ENCODE assay signal across 28 cellular contexts in the genomic region with DNA sequence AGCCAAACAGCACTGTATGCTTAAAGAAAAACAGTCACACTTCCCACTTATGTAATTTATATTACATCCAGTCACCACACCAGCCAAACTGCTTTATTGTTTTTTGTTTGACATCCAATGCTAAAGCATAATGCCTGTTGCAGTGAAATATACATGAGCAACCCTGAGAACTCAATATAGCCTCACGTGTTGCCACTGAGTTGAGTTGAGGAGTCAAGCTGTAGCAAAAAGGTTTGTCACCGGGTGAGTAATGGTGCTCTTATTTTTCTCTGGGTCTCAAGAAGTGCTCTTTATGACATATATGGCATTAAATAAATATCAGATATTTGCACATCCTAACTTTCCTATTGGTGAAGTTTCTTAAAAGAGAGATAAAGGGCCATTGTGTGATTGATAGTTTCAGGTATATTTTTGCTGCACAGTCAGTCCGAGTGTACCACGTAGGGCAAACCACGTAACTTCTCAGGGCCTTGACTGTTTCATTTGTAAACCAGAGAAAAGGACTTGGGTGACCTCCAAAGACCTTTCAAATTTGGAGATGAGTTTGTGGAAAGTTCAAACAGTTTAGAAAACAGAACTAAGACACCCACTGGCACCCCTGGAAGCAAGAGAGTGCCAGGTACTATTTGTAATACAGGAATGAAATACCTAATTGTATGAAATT.
DNase-seq lines count a peak whose midpoint lies in the region; ATAC-seq, FAIRE-seq and TF ChIP-seq lines count a peak whose summit lies in the region.
"Had no signal": no experiment of that assay in that cellular context is flagged by ENCODE, and none has a peak within 500 bp of the region (broad histone marks: within the 10 kb centered on the region; RNA-seq: fewer than 3 reads in every experiment).

No MANE protein-coding gene starts in this region.

- DNase-seq in breast epithelium (ENCODE audit: low spot score in 2 of 2), result peak in 1 of 2 donors; percentile 29
- DNase-seq in mammary epithelial cell, result no peak
- peak; percentile 8 for DNase-seq in bronchial epithelial cell (ENCODE audit: low read depth)
- DNase-seq in RPMI8226, result no peak
- no peak for DNase-seq in right cardiac atrium
- DNase-seq: BE2C; Caco-2; CD4-positive, CD25-positive, alpha-beta regulatory T cell; DMS153; GM23248; Kasumi-1; MG63; NCI-H1092; NCI-H1436 treated with DMSO at 0.1 percent for 48 hours; NCI-H2029 treated with DMSO at 0.1 percent for 48 hours; NCI-H2171 treated with DMSO at 0.1 percent for 48 hours; NCI-H446; NCI-H69; NK-92 treated with Interleukin-12 subunit alpha and Interleukin-12 subunit beta, amount 100 ng/mL, for 24 hours; Peyer's patch; Right ventricle myocardium superior; T-helper 1 cell had no signal

- CTCF ChIA-PET in mammary epithelial cell (lab: Charles Lee; ENCODE audit: low non-redundant PET), result no interaction called here

- peak overlapping the region; percentile 30 to 60 for H3K27ac ChIP-seq in breast epithelium
- no peak overlapping the region for H3K27ac ChIP-seq in mammary epithelial cell (ENCODE audit: insufficient read depth, low read depth, low read length)
- peak overlapping the region; percentile 2; the same call in 1 of the 2 replicates for H3K27ac ChIP-seq in KMS-11
- no peak overlapping the region for H3K27ac ChIP-seq in right cardiac atrium (ENCODE audit: low read length)
- H3K27ac ChIP-seq: GM23248, HL-60, Peyer's patch, SK-N-MC had no signal

- no peak for TF ChIP-seq POLR2A in breast epithelium (IDR thresholded peaks at IDR 0.05)

- H3K36me3 ChIP-seq in breast epithelium, result no peaks in the 10 kb centered on the region
- no peaks in the 10 kb centered on the region for H3K36me3 ChIP-seq in mammary epithelial cell (ENCODE audit: insufficient read depth, low read length)
- H3K36me3 ChIP-seq in KMS-11 (ENCODE audit: insufficient read depth), result no peaks in the 10 kb centered on the region
- H3K36me3 ChIP-seq in bronchial epithelial cell (ENCODE audit: control insufficient read depth, insufficient read depth, low read length), result no peaks in the 10 kb centered on the region
- H3K36me3 ChIP-seq: BE2C, MG63, Peyer's patch had no signal

- H3K27me3 ChIP-seq in breast epithelium, result no peaks in the 10 kb centered on the region
- peaks cover 1% of the 10 kb centered on the region for H3K27me3 ChIP-seq in mammary epithelial cell (ENCODE audit: insufficient read depth, low read length)
- H3K27me3 ChIP-seq in KMS-11 (ENCODE audit: insufficient read depth, low read depth), result no peaks in the 10 kb centered on the region
- H3K27me3 ChIP-seq in bronchial epithelial cell (ENCODE audit: control insufficient read depth, insufficient read depth, low read length), result no peaks in the 10 kb centered on the region
- no peaks in the 10 kb centered on the region for H3K27me3 ChIP-seq in right cardiac atrium (ENCODE audit: control insufficient read depth, insufficient read depth)
- H3K27me3 ChIP-seq: BE2C, MG63, Peyer's patch had no signal

- intact Hi-C loops in breast epithelium (cut with DNase I; ENCODE audit: low total_unique reads), result no loop called here
- intact Hi-C loops in mammary epithelial cell (cut with micrococcal nuclease), result no loop called here
- intact Hi-C loops in right cardiac atrium (cut with DNase I), result no loop called here

- H3K79me2 ChIP-seq in mammary epithelial cell (ENCODE audit: insufficient read depth, low read length) (no peaks in the 10 kb centered on the region), KMS-11 (ENCODE audit: insufficient read depth, low read depth) (no peaks in the 10 kb centered on the region)

- H3K4me3 ChIP-seq in breast epithelium (no peak overlapping the region), mammary epithelial cell (replicated peaks in 1 of 3; ENCODE audit: insufficient read depth in 1 of 3, low read depth in 2 of 3, low read length in 3 of 3) (no peak overlapping the region), KMS-11 (IDR thresholded peaks at IDR 0.05; ENCODE audit: insufficient read depth, low read depth, low read length) (no peak overlapping the region), bronchial epithelial cell (ENCODE audit: low read depth, low read length) (no peak overlapping the region), right cardiac atrium (ENCODE audit: low read length) (no peak overlapping the region)
- H3K4me3 ChIP-seq: GM23248, MG63, Peyer's patch, SK-N-MC had no signal

- BruUV-seq in mammary epithelial cell (replicated peaks; lab: Mats Ljungman, UMichigan), result no TSS peak

- in situ Hi-C loops in mammary epithelial cell (cut with MboI; ENCODE audit: low sequenced_read_pairs in 2 of 2), result no loop called here

- H3K4me2 ChIP-seq in mammary epithelial cell (ENCODE audit: insufficient read depth, low read depth, low read length) (no peak overlapping the region), KMS-11 (peak overlapping the region; percentile 15)

- no peak for FAIRE-seq in bronchial epithelial cell (lab: Jason Lieb, UNC)
- FAIRE-seq: GM12892 had no signal

- H2AFZ ChIP-seq in mammary epithelial cell (ENCODE audit: low read depth, low read length) (no peak overlapping the region), KMS-11 (ENCODE audit: low read depth) (peak overlapping the region; percentile 7; the same call in 1 of the 2 replicates)
- H2AFZ ChIP-seq: GM23248 had no signal

- no peak for ATAC-seq in GM21529 (IDR thresholded peaks at IDR 0.05; ENCODE audit: unreplicated experiment)
- no peak for ATAC-seq in right cardiac atrium
- ATAC-seq: HCT116 had no signal

- WGBS in mammary epithelial cell (ENCODE audit: low coverage, missing lambda C conversion rate), result 49% methylated on average over 5 of the region's 5 CpGs
- WGBS in right cardiac atrium, result 91% methylated on average over 5 of the region's 5 CpGs

- H3K9ac ChIP-seq in mammary epithelial cell (ENCODE audit: insufficient read depth, low read length) (no peak overlapping the region), KMS-11 (no peak overlapping the region)
- H3K9ac ChIP-seq: GM23248 had no signal

- H3K4me1 ChIP-seq in breast epithelium (no peaks in the 10 kb centered on the region), mammary epithelial cell (ENCODE audit: insufficient read depth, low read length) (peaks cover 6% of the 10 kb centered on the region), KMS-11 (ENCODE audit: low read depth, poor library complexity, severe bottlenecking) (peaks cover 11% of the 10 kb centered on the region), right cardiac atrium (ENCODE audit: control insufficient read depth, insufficient read depth, low read length) (no peaks in the 10 kb centered on the region)
- H3K4me1 ChIP-seq: BE2C, Peyer's patch had no signal

- dilution Hi-C loops in mammary epithelial cell (cut with HindIII; ENCODE audit: low sequenced_read_pairs), result no loop called here

- TF ChIP-seq CTCF in breast epithelium (IDR thresholded peaks at IDR 0.05) (no peak), mammary epithelial cell (conservative IDR thresholded peaks at IDR 0.05 in 1 of 2, IDR thresholded peaks at IDR 0.05 in 1 of 2; ENCODE audit: extremely low read depth in 1 of 2, insufficient read depth in 1 of 2, low read depth in 1 of 2, low read length in 2 of 2) (no peak), KMS-11 (conservative IDR thresholded peaks at IDR 0.05; ENCODE audit: low read depth, low read length) (no peak), bronchial epithelial cell (IDR thresholded peaks at IDR 0.05; ENCODE audit: insufficient read depth, low read length, severe bottlenecking) (no peak)

- no peaks in the 10 kb centered on the region for H4K20me1 ChIP-seq in mammary epithelial cell (ENCODE audit: insufficient read depth, low read length)
- no peaks in the 10 kb centered on the region for H4K20me1 ChIP-seq in KMS-11 (ENCODE audit: insufficient read depth)

- no peaks in the 10 kb centered on the region for H3K9me3 ChIP-seq in breast epithelium
- H3K9me3 ChIP-seq in mammary epithelial cell (replicated peaks; ENCODE audit: insufficient read depth, low read length), result no peaks in the 10 kb centered on the region
- no peaks in the 10 kb centered on the region for H3K9me3 ChIP-seq in right cardiac atrium (ENCODE audit: control insufficient read depth, low read length)
- H3K9me3 ChIP-seq: BE2C, MG63, Peyer's patch had no signal

Comparison
In these comparisons a context has a peak if more than half of its experiments do, and no peak if none do; other contexts are left out.
1. H3K27ac ChIP-seq: peak in breast epithelium (2 of 2) and KMS-11 (single experiment); none in mammary epithelial cell (single experiment) and right cardiac atrium (single experiment).